25 cellular contexts compared by ENCODE assay signal in genomic region chr14:58954052-58954451, GRCh38.
DNase-seq lines count a peak whose midpoint lies in the region; ATAC-seq and TF ChIP-seq lines count a peak whose summit lies in the region.
"Had no signal": no experiment of that assay in that cellular context is flagged by ENCODE, and none has a peak within 500 bp of the region (broad histone marks: within the 10 kb centered on the region; RNA-seq: fewer than 3 reads in every experiment).

No MANE protein-coding gene starts in this region.

- ATAC-seq in GM18867 (IDR thresholded peaks at IDR 0.05; ENCODE audit: unreplicated experiment) (peak; percentile 63), GM21786 (IDR thresholded peaks at IDR 0.05; ENCODE audit: unreplicated experiment) (peak; percentile 48), HG03095 (IDR thresholded peaks at IDR 0.05; ENCODE audit: unreplicated experiment) (peak; percentile 55), GM19397 (IDR thresholded peaks at IDR 0.05; ENCODE audit: unreplicated experiment) (no peak)
- ATAC-seq: activated T-helper 17 cell treated with anti-CD3 and anti-CD28 coated beads, Interleukin-2, amount 50 U/mL, for 72 hours; gastrocnemius medialis; natural killer cell treated with Interleukin-12 subunit alpha and Interleukin-12 subunit beta and Interleukin-15 and Interleukin-18, amount 100 ng/mL, for 72 hours; pancreas; WTC11 had no signal

- no peak overlapping the region for H4K8ac ChIP-seq in mesendoderm (ENCODE audit: low read depth, low read length)

- H3K4me2 ChIP-seq in mesendoderm (ENCODE audit: low read length): no peak overlapping the region

- POLR2A ChIA-PET in HEK293T (lab: Yijun Ruan, JAX): no interaction called here

- H3K4me3 ChIP-seq in mesendoderm (ENCODE audit: low read length) (no peak overlapping the region), endodermal cell (ENCODE audit: low read length) (no peak overlapping the region)
- H3K4me3 ChIP-seq: gastrocnemius medialis, pancreas, right atrium auricular region had no signal

- no peaks in the 10 kb centered on the region for H3K79me2 ChIP-seq in mesendoderm (ENCODE audit: control insufficient read depth, insufficient read depth, low read length)

- H3K9ac ChIP-seq in mesendoderm (ENCODE audit: low read length) (no peak overlapping the region), endodermal cell (ENCODE audit: extremely low read depth, low read length, poor library complexity, severe bottlenecking) (no peak overlapping the region)

- H3K79me1 ChIP-seq in mesendoderm (ENCODE audit: low read length): no peaks in the 10 kb centered on the region

- H3K36me3 Mint-ChIP-seq in endodermal cell (ENCODE audit: low read depth): no peaks in the 10 kb centered on the region
- H3K36me3 Mint-ChIP-seq: activated naive CD8-positive, alpha-beta T cell had no signal

- DNase-seq in mesendoderm (no peak), endodermal cell (no peak), HEK293T (ENCODE audit: extremely low spot score) (no peak), NCI-H1417 treated with DMSO at 0.1 percent for 48 hours (lab: John Stamatoyannopoulos, UW) (no peak)
- DNase-seq: ACHN; activated CD4-positive, alpha-beta T cell treated with anti-CD3 and anti-CD28 coated beads, Interleukin-2, amount 50 U/mL, for 4 hours; activated CD8-positive, alpha-beta memory T cell treated with anti-CD3 and anti-CD28 coated beads, Interleukin-2, amount 50 U/mL, for 48 hours; aorta; central memory CD4-positive, alpha-beta T cell; gastrocnemius medialis; hippocampal formation; NCI-H2081 treated with DMSO at 0.1 percent for 48 hours; OCI-M1; pancreas had no signal

- H2BK120ac ChIP-seq in mesendoderm (ENCODE audit: low read depth, low read length): no peak overlapping the region

- H3K4me1 Mint-ChIP-seq in endodermal cell: peaks cover 23% of the 10 kb centered on the region
- H3K4me1 Mint-ChIP-seq: activated T-helper 17 cell treated with anti-CD3 and anti-CD28 coated beads, Interleukin-2, amount 50 U/mL, for 72 hours had no signal

- no peak for TF ChIP-seq CTCF in endodermal cell (conservative IDR thresholded peaks at IDR 0.05)

- no peak overlapping the region for H4K5ac ChIP-seq in mesendoderm (ENCODE audit: low read length)

- no peak overlapping the region for H3K27ac Mint-ChIP-seq in endodermal cell
- H3K27ac Mint-ChIP-seq: activated naive CD8-positive, alpha-beta T cell; activated T-helper 17 cell treated with anti-CD3 and anti-CD28 coated beads, Interleukin-2, amount 50 U/mL, for 72 hours; dendritic cell treated with granulocyte-macrophage colony-stimulating factor and Interleukin-4, amounts not matched to agents 40 ng/mL and 50 ng/mL, for 4 days; natural killer cell treated with Interleukin-12 subunit alpha and Interleukin-12 subunit beta and Interleukin-15 and Interleukin-18, amount 100 ng/mL, for 72 hours; stimulated activated naive CD8-positive, alpha-beta T cell treated with anti-CD3 and anti-CD28 coated beads, Interleukin-15, Interleukin-2, amounts not matched to agents 100 ng/mL and 50 ng/mL, for 24 hours; WTC11 had no signal

- no peaks in the 10 kb centered on the region for H3K36me3 ChIP-seq in mesendoderm (ENCODE audit: control insufficient read depth, insufficient read depth, low read length)
- H3K36me3 ChIP-seq in endodermal cell (ENCODE audit: control insufficient read depth, insufficient read depth, low read length): no peaks in the 10 kb centered on the region
- H3K36me3 ChIP-seq: gastrocnemius medialis, pancreas, right atrium auricular region had no signal

- H3K4me1 ChIP-seq in mesendoderm (ENCODE audit: control insufficient read depth, low read depth, low read length) (no peaks in the 10 kb centered on the region), endodermal cell (ENCODE audit: control insufficient read depth, insufficient read depth, low read length) (peaks cover 6% of the 10 kb centered on the region)

- no CpG with 5 or more reads among the region's 1 CpG for WGBS in mesendoderm (ENCODE audit: extremely low coverage, insufficient coverage, low lambda C conversion rate)
- 90% methylated on average over 1 of the region's 1 CpG for WGBS in endodermal cell (ENCODE audit: insufficient coverage in 1 of 2, insufficient read length in 1 of 2), 2 experiments

- H3K18ac ChIP-seq in mesendoderm (ENCODE audit: low read length): no peak overlapping the region

- H2AK5ac ChIP-seq in mesendoderm (ENCODE audit: low read length): peak overlapping the region; percentile 4

- peaks cover 17% of the 10 kb centered on the region for H3K9me3 ChIP-seq in endodermal cell (ENCODE audit: control insufficient read depth, low read length)
- H3K9me3 ChIP-seq: gastrocnemius medialis, pancreas had no signal

- H3K9me3 Mint-ChIP-seq in endodermal cell: peaks cover 7% of the 10 kb centered on the region

- H3K27ac ChIP-seq in mesendoderm (ENCODE audit: low read depth, low read length) (no peak overlapping the region), endodermal cell (ENCODE audit: low read depth, low read length) (no peak overlapping the region)
- H3K27ac ChIP-seq: gastrocnemius medialis, pancreas, right atrium auricular region had no signal

- H3K4me3 Mint-ChIP-seq in endodermal cell: no peak overlapping the region
- H3K4me3 Mint-ChIP-seq: activated naive CD8-positive, alpha-beta T cell; activated T-helper 17 cell treated with anti-CD3 and anti-CD28 coated beads, Interleukin-2, amount 50 U/mL, for 72 hours; dendritic cell treated with granulocyte-macrophage colony-stimulating factor and Interleukin-4, amounts not matched to agents 40 ng/mL and 50 ng/mL, for 4 days; natural killer cell treated with Interleukin-12 subunit alpha and Interleukin-12 subunit beta and Interleukin-15 and Interleukin-18, amount 100 ng/mL, for 72 hours; stimulated activated naive CD8-positive, alpha-beta T cell treated with anti-CD3 and anti-CD28 coated beads, Interleukin-15, Interleukin-2, amounts not matched to agents 100 ng/mL and 50 ng/mL, for 24 hours; WTC11 had no signal

- H3K27me3 ChIP-seq in mesendoderm (ENCODE audit: insufficient read depth, low read length, poor library complexity) (no peaks in the 10 kb centered on the region), endodermal cell (ENCODE audit: control insufficient read depth, insufficient read depth, low read length, poor library complexity, severe bottlenecking) (no peaks in the 10 kb centered on the region)
- H3K27me3 ChIP-seq: gastrocnemius medialis, pancreas, right atrium auricular region had no signal

- H2BK5ac ChIP-seq in mesendoderm (ENCODE audit: low read length): no peak overlapping the region

- no peak overlapping the region for H2BK15ac ChIP-seq in mesendoderm (replicated peaks; ENCODE audit: low read depth)

- no peak overlapping the region for H3K23ac ChIP-seq in mesendoderm (ENCODE audit: low read length)

- H3K27me3 Mint-ChIP-seq in endodermal cell (ENCODE audit: insufficient read depth): peaks cover 8% of the 10 kb centered on the region
- H3K27me3 Mint-ChIP-seq: dendritic cell treated with granulocyte-macrophage colony-stimulating factor and Interleukin-4, amounts not matched to agents 40 ng/mL and 50 ng/mL, for 4 days had no signal

- CTCF ChIA-PET in HEK293T (lab: Yijun Ruan, JAX): no interaction called here

- peak overlapping the region; percentile 20 for H3K56ac ChIP-seq in mesendoderm (ENCODE audit: low read length)

- no peak overlapping the region for H3K4ac ChIP-seq in mesendoderm (ENCODE audit: low read depth, low read length)

TF ChIP-seq in HEK293T, 16 proteins besides CTCF, POLR2A, EP300 and RAD21:
- TF ChIP-seq SUZ12 (IDR thresholded peaks at IDR 0.05): no peak
- TF ChIP-seq SP1 (IDR thresholded peaks at IDR 0.05): no peak
- no peak for TF ChIP-seq HDGF (IDR thresholded peaks at IDR 0.05; ENCODE audit: borderline replicate concordance)
- TF ChIP-seq TARDBP (IDR thresholded peaks at IDR 0.05): no peak
- no peak for TF ChIP-seq ARNT (IDR thresholded peaks at IDR 0.05)
- TF ChIP-seq LEF1 (IDR thresholded peaks at IDR 0.05; ENCODE audit: borderline replicate concordance): no peak
- no peak for TF ChIP-seq FOXA1 (IDR thresholded peaks at IDR 0.05)
- TF ChIP-seq L3MBTL2 (conservative IDR thresholded peaks at IDR 0.05): no peak
- TF ChIP-seq FOXM1 (IDR thresholded peaks at IDR 0.05; ENCODE audit: borderline replicate concordance): no peak
- no peak for TF ChIP-seq ELF4 (IDR thresholded peaks at IDR 0.05)
- no peak for TF ChIP-seq NFRKB (IDR thresholded peaks at IDR 0.05)
- TF ChIP-seq BHLHE40 (IDR thresholded peaks at IDR 0.05; ENCODE audit: borderline replicate concordance): no peak
- no peak for TF ChIP-seq FOXK2 (IDR thresholded peaks at IDR 0.05)
- TF ChIP-seq, protein P1, sequence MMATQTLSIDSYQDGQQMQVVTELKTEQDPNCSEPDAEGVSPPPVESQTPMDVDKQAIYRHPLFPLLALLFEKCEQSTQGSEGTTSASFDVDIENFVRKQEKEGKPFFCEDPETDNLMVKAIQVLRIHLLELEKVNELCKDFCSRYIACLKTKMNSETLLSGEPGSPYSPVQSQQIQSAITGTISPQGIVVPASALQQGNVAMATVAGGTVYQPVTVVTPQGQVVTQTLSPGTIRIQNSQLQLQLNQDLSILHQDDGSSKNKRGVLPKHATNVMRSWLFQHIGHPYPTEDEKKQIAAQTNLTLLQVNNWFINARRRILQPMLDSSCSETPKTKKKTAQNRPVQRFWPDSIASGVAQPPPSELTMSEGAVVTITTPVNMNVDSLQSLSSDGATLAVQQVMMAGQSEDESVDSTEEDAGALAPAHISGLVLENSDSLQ (IDR thresholded peaks at IDR 0.05): no peak
- no peak for TF ChIP-seq CTBP1 (IDR thresholded peaks at IDR 0.05; ENCODE audit: borderline replicate concordance)
- no peak for TF ChIP-seq ZNF384 (IDR thresholded peaks at IDR 0.05)
